In the genomic region with DNA sequence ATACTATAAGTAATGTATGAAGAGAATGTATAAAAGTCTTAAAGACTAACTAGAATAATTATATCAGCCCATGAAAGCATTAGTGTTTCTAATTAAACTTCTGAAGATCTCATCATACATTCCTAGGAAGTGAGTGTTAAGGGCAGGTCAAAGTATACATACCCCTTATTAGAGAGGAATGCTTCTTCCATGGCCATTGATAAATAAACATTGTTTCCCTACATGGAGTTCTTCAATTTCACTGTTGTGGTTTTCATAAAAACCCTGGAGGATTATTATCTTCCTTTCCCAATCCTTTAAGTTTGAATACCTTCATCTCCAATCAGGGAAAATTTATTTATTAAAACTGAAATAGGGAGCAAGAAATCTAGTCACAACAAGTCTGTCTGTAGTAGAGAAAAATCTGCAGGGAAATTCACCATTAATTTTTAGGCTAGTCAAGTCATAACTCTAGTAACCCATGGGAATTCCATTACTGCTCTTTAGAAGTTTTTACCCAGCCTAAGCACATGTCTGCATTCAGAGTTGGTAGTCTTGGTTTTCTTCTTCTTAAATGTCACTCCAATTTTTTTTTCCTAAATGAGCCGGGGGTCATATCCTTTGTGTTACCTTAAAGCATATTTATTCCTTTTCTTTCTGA, we compare ENCODE assay signal across 1 cellular context.
TF ChIP-seq lines count a peak whose summit lies in the region.

No MANE protein-coding gene starts in this region.

TF ChIP-seq in endothelial cell of umbilical vein, 7 proteins besides CTCF, POLR2A, EP300 and RAD21 (continued from another document):
- TF ChIP-seq EZH2 (IDR thresholded peaks at IDR 0.05; ENCODE audit: borderline replicate concordance, low read depth, low read length, severe bottlenecking) (no peak), JUN (IDR thresholded peaks at IDR 0.05; ENCODE audit: borderline replicate concordance, insufficient read depth, insufficient read length, low read depth) (peak; percentile 76), FOS (IDR thresholded peaks at IDR 0.05; ENCODE audit: borderline replicate concordance, insufficient read depth, low read length) (peak; percentile 48), MYC (IDR thresholded peaks at IDR 0.05; ENCODE audit: low read depth, low read length) (no peak), POLR2AphosphoS5 (IDR thresholded peaks at IDR 0.05; ENCODE audit: insufficient read depth, low read depth, low read length) (peak; percentile 47), GATA2 (IDR thresholded peaks at IDR 0.05; ENCODE audit: insufficient read depth, insufficient read length, low read depth, low read length) (peak; percentile 50)
